9 cellular contexts compared by ENCODE assay signal in genomic region chr9:71446081-71446480, GRCh38.
A peak's percentile ranks its signal among the peaks of the same experiment; 100 is the strongest.
DNase-seq lines count a peak whose midpoint lies in the region; ATAC-seq and TF ChIP-seq lines count a peak whose summit lies in the region.
"Had no signal": no experiment of that assay in that cellular context is flagged by ENCODE, and none has a peak within 500 bp of the region (broad histone marks: within the 10 kb centered on the region; RNA-seq: fewer than 3 reads in every experiment).

No MANE protein-coding gene starts in this region.

- H3K4me3 ChIP-seq in ACC112 (ENCODE audit: low read depth, low read length): peak overlapping the region; percentile 81
- peak overlapping the region; percentile 33; the same call in 1 of the 2 replicates for H3K4me3 ChIP-seq in HFF-Myc (replicated peaks; ENCODE audit: low read depth, low read length)
- H3K4me3 ChIP-seq in astrocyte of the cerebellum (ENCODE audit: low read depth, low read length): peak overlapping the region; percentile 47
- H3K4me3 ChIP-seq in mesenchymal stem cell (ENCODE audit: insufficient read depth in 1 of 2, low read depth in 1 of 2, low read length in 2 of 2): peak overlapping the region in 1 of 2 experiments; percentile 83

- H3K27me3 ChIP-seq in ACC112 (ENCODE audit: insufficient read depth, low read length) (peaks cover 82% of the 10 kb centered on the region), mesenchymal stem cell (ENCODE audit: control insufficient read depth in 1 of 2, insufficient read depth in 1 of 2, low read length in 2 of 2) (peaks cover 20 to 37% of the 10 kb centered on the region in 2 experiments)

- ATAC-seq in GM21526 (IDR thresholded peaks at IDR 0.05; ENCODE audit: low FRiP score, unreplicated experiment) (no peak), GM18858 (IDR thresholded peaks at IDR 0.05; ENCODE audit: unreplicated experiment) (no peak)

- H2BK120ac ChIP-seq in mesenchymal stem cell (ENCODE audit: low read depth, low read length): no peak overlapping the region

- peak overlapping the region; percentile 86 for H3K4me2 ChIP-seq in mesenchymal stem cell (ENCODE audit: low read length, poor library complexity, severe bottlenecking)

- no peak overlapping the region for H4K8ac ChIP-seq in mesenchymal stem cell (ENCODE audit: low read length)

- H3K4me1 ChIP-seq in ACC112 (ENCODE audit: control insufficient read depth, insufficient read depth, low read length, unreplicated experiment): no peaks in the 10 kb centered on the region
- H3K4me1 ChIP-seq in mesenchymal stem cell (ENCODE audit: control insufficient read depth, insufficient read depth, low read depth, low read length): peaks cover 9% of the 10 kb centered on the region

- no peak overlapping the region for H3K4ac ChIP-seq in mesenchymal stem cell (ENCODE audit: low read depth in 1 of 2, low read length in 2 of 2)

- H3K79me1 ChIP-seq in mesenchymal stem cell (replicated peaks; ENCODE audit: low read length, poor library complexity, severe bottlenecking): no peaks in the 10 kb centered on the region

- H3K23ac ChIP-seq in mesenchymal stem cell (ENCODE audit: low read length in 2 of 2): no peak overlapping the region

- no peak overlapping the region for H2BK15ac ChIP-seq in mesenchymal stem cell (ENCODE audit: low read depth, poor library complexity, severe bottlenecking)

- in situ Hi-C loops in astrocyte of the cerebellum (cut with HindIII; ENCODE audit: low sequenced_read_pairs): no loop called here

- H2AK5ac ChIP-seq in mesenchymal stem cell (ENCODE audit: low read length, severe bottlenecking): no peak overlapping the region

- H4K91ac ChIP-seq in mesenchymal stem cell (ENCODE audit: low read length): no peak overlapping the region

- H2AFZ ChIP-seq in ACC112 (ENCODE audit: low read length, unreplicated experiment) (no peak overlapping the region), mesenchymal stem cell (ENCODE audit: low read depth, low read length) (no peak overlapping the region)

- H3K9me3 ChIP-seq in mesenchymal stem cell (ENCODE audit: control insufficient read depth, low read length): peaks cover 1% of the 10 kb centered on the region

- 0% methylated on average over 14 of the region's 16 CpGs for WGBS in mesenchymal stem cell

- H3K18ac ChIP-seq in mesenchymal stem cell (ENCODE audit: low read depth in 1 of 2, low read length in 2 of 2): no peak overlapping the region

- H3K14ac ChIP-seq in mesenchymal stem cell (ENCODE audit: low read length in 2 of 2): no peak overlapping the region

- no peak overlapping the region for H3K9ac ChIP-seq in mesenchymal stem cell (ENCODE audit: low read length)

- H2BK5ac ChIP-seq in mesenchymal stem cell (ENCODE audit: low read depth, low read length, poor library complexity, severe bottlenecking): no peak overlapping the region

- no peaks in the 10 kb centered on the region for H3K79me2 ChIP-seq in ACC112 (ENCODE audit: control insufficient read depth, insufficient read depth, low read length, unreplicated experiment)

- TF ChIP-seq CTCF in HFF-Myc (IDR thresholded peaks at IDR 0.05; ENCODE audit: low read depth, low read length, missing control alignments) (no peak), astrocyte of the cerebellum (IDR thresholded peaks at IDR 0.05; ENCODE audit: low read depth, low read length, missing control alignments) (no peak)

- H2BK12ac ChIP-seq in mesenchymal stem cell (ENCODE audit: low read length in 2 of 2): no peak overlapping the region

- DNase-seq in HFF-Myc (ENCODE audit: extremely low read depth, low read depth) (no peak), astrocyte of the cerebellum (ENCODE audit: low read depth) (no peak), mesenchymal stem cell (no peak), GM19240 (ENCODE audit: insufficient read length, low spot score) (no peak), D341Med (ENCODE audit: low spot score) (no peak)
- DNase-seq: activated T-cell treated with anti-CD3 and anti-CD28 coated beads, Interleukin-2, amount 50 U/mL, for 4 hours had no signal

- H3K27ac ChIP-seq in ACC112 (ENCODE audit: low read depth, low read length) (no peak overlapping the region), mesenchymal stem cell (ENCODE audit: low read length, poor library complexity, severe bottlenecking) (no peak overlapping the region)

- no peaks in the 10 kb centered on the region for H3K36me3 ChIP-seq in ACC112 (ENCODE audit: insufficient read depth, low read length)
- H3K36me3 ChIP-seq in mesenchymal stem cell (ENCODE audit: control insufficient read depth in 1 of 2, insufficient read depth in 2 of 2, low read depth in 1 of 2, low read length in 2 of 2): no peaks in the 10 kb centered on the region
